In the genomic region with DNA sequence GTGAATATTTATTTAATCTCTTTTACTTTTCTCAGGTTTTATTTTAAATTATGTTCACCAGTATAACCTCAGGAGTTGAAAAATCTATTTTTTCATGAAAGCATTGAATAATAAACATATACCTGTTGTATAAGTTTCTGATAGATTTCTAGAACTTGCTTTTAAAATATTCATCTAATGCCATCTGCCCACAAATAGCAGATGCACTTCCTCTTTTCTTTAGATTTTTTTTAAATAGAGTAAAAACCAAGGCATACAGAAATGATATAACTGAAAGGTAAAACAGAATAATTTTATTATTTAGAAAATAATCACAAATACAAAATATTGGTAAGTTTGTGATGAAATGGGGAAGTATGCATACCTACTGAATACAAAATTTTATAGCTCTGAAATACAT, we compare ENCODE assay signal across 20 cellular contexts.
"Had no signal": no experiment of that assay in that cellular context is flagged by ENCODE, and none has a peak within 500 bp of the region (broad histone marks: within the 10 kb centered on the region; RNA-seq: fewer than 3 reads in every experiment).

No MANE protein-coding gene starts in this region.

- H3K4me2 ChIP-seq: hepatocyte had no signal

- H3K4me3 ChIP-seq: esophagus squamous epithelium, gastroesophageal sphincter, hepatocyte, left ventricle myocardium inferior, lower lobe of right lung, ovary had no signal

- H2AFZ ChIP-seq: hepatocyte had no signal

- H3K27ac Mint-ChIP-seq: memory B cell, mesothelial cell of epicardium, natural killer cell, progenitor cell of endocrine pancreas had no signal

- H3K36me3 ChIP-seq: esophagus squamous epithelium, gastroesophageal sphincter, left ventricle myocardium inferior, lower lobe of right lung, ovary had no signal

- H3K9me3 ChIP-seq: esophagus squamous epithelium, gastroesophageal sphincter, lower lobe of right lung, ovary had no signal

- H3K4me1 ChIP-seq: esophagus squamous epithelium, gastroesophageal sphincter, left ventricle myocardium inferior, lower lobe of right lung had no signal

- H3K9me3 Mint-ChIP-seq: mesothelial cell of epicardium, neural crest cell had no signal

- H3K4me1 Mint-ChIP-seq: memory B cell, mesothelial cell of epicardium, natural killer cell had no signal

- H3K4me3 Mint-ChIP-seq: memory B cell, mesothelial cell of epicardium, natural killer cell, neural crest cell had no signal

- H3K79me2 ChIP-seq: hepatocyte had no signal

- DNase-seq: dermis blood vessel endothelial cell; esophagus squamous epithelium; foreskin fibroblast; kidney; left cardiac atrium; left ventricle myocardium inferior; lower lobe of right lung; natural killer cell; ovary; right cardiac atrium; small intestine; stimulated activated CD4-positive, alpha-beta T cell treated with anti-CD3 and anti-CD28 coated beads, Interleukin-12 subunit alpha, Interleukin-12 subunit beta, amount 100 ng/mL, for 4 hours; stimulated activated naive CD4-positive, alpha-beta T cell treated with Interleukin-2 at 50 U/mL for 16 hours; trophoblast cell had no signal

- H3K27ac ChIP-seq: esophagus squamous epithelium, gastroesophageal sphincter, hepatocyte, left ventricle myocardium inferior, lower lobe of right lung, ovary had no signal

- H3K36me3 Mint-ChIP-seq: memory B cell, mesothelial cell of epicardium, natural killer cell had no signal

- ATAC-seq: gastroesophageal sphincter, left cardiac atrium, lower lobe of right lung, natural killer cell, right cardiac atrium had no signal

- H3K27me3 ChIP-seq: esophagus squamous epithelium, gastroesophageal sphincter, hepatocyte, ovary had no signal

- H3K27me3 Mint-ChIP-seq: memory B cell, progenitor cell of endocrine pancreas had no signal
